In the genomic region with DNA sequence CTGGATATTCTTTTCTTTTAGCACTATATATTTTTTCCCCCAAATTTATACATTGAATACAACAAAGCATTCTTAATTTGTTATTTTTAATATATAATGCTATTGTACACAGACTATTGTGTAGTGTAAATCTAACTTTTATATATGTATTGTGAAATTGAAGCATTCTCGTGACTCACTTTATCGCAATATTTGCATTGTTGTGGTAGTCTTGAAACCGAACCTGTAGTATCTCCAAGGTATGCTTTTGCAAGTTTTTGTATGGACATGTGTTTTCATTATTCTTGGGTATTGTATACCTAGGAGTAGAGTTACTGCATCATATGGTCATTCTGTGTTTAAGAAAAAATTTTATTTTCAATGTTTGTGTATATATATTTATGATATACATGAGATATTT, we compare ENCODE assay signal across 13 cellular contexts. TPM values are rescaled to one million over a fixed set of nuclear protein-coding genes. Genes with fewer than 3 reads are reported as not detected.
DNase-seq lines count a peak whose midpoint lies in the region; ATAC-seq and TF ChIP-seq lines count a peak whose summit lies in the region.
"Had no signal": no experiment of that assay in that cellular context is flagged by ENCODE, and none has a peak within 500 bp of the region (broad histone marks: within the 10 kb centered on the region; RNA-seq: fewer than 3 reads in every experiment).

No MANE protein-coding gene starts in this region.

- TF ChIP-seq POLR2A in IMR-90 (IDR thresholded peaks at IDR 0.05; ENCODE audit: low read depth, low read length) = no peak

- no peaks in the 10 kb centered on the region for H3K9me3 Mint-ChIP-seq in neural progenitor cell
- H3K9me3 Mint-ChIP-seq in effector memory CD8-positive, alpha-beta T cell = no peaks in the 10 kb centered on the region
- H3K9me3 Mint-ChIP-seq: CD4-positive, alpha-beta T cell; H9; IgD-negative memory B cell had no signal

- no peak overlapping the region for H4K5ac ChIP-seq in IMR-90 (ENCODE audit: low read depth, low read length)

- peaks cover 97% of the 10 kb centered on the region for H3K79me2 ChIP-seq in neural progenitor cell (ENCODE audit: low read depth)

- H3K56ac ChIP-seq in IMR-90 (ENCODE audit: extremely low read depth, insufficient read depth, low read length) = no peak overlapping the region

- intact Hi-C loops in IMR-90 (cut with micrococcal nuclease) = no loop called here

- no peak overlapping the region for H3K4me3 ChIP-seq in IMR-90 (ENCODE audit: insufficient read depth, low read depth, low read length)
- H3K4me3 ChIP-seq in RWPE2 (ENCODE audit: severe bottlenecking) = no peak overlapping the region
- no peak overlapping the region for H3K4me3 ChIP-seq in choroid plexus epithelial cell (ENCODE audit: low read depth, low read length)
- H3K4me3 ChIP-seq in neural progenitor cell = no peak overlapping the region

- in situ Hi-C loops in IMR-90 (cut with MboI; ENCODE audit: low sequenced_read_pairs) = no loop called here

- H3K9me1 ChIP-seq in IMR-90 (ENCODE audit: insufficient read depth, low read length) = no peaks in the 10 kb centered on the region

- H3K27ac Mint-ChIP-seq in neural progenitor cell = no peak overlapping the region
- H3K27ac Mint-ChIP-seq in effector memory CD8-positive, alpha-beta T cell = no peak overlapping the region
- H3K27ac Mint-ChIP-seq: IgD-negative memory B cell had no signal

- H2AFZ ChIP-seq in IMR-90 (replicated peaks; ENCODE audit: low read length, poor library complexity) (no peak overlapping the region), neural progenitor cell (replicated peaks) (no peak overlapping the region)

- H4K20me1 ChIP-seq in IMR-90 (ENCODE audit: insufficient read depth, low read length) (no peaks in the 10 kb centered on the region; the same call in 1 of the 2 replicates), neural progenitor cell (ENCODE audit: low read depth) (peaks cover 90% of the 10 kb centered on the region)

- H3K27me3 Mint-ChIP-seq in neural progenitor cell (ENCODE audit: insufficient read depth, low read depth) = peaks cover 2% of the 10 kb centered on the region
- no peaks in the 10 kb centered on the region for H3K27me3 Mint-ChIP-seq in effector memory CD8-positive, alpha-beta T cell
- H3K27me3 Mint-ChIP-seq: CD4-positive, alpha-beta T cell; IgD-negative memory B cell had no signal

- H2BK15ac ChIP-seq in IMR-90 (ENCODE audit: low read depth, low read length) = no peak overlapping the region

- no peak overlapping the region for H2BK120ac ChIP-seq in IMR-90 (ENCODE audit: low read depth, low read length)

- H3K4me3 Mint-ChIP-seq in neural progenitor cell = no peak overlapping the region
- no peak overlapping the region for H3K4me3 Mint-ChIP-seq in effector memory CD8-positive, alpha-beta T cell
- H3K4me3 Mint-ChIP-seq: CD4-positive, alpha-beta T cell; H9; IgD-negative memory B cell had no signal

- H2BK5ac ChIP-seq in IMR-90 (ENCODE audit: low read depth, low read length, poor library complexity, severe bottlenecking) = no peak overlapping the region

- H3K27me3 ChIP-seq in IMR-90 (ENCODE audit: control insufficient read depth, insufficient read depth, low read length) (no peaks in the 10 kb centered on the region), RWPE2 (ENCODE audit: insufficient read depth, poor library complexity, severe bottlenecking) (no peaks in the 10 kb centered on the region), neural progenitor cell (no peaks in the 10 kb centered on the region)

- peaks cover 42% of the 10 kb centered on the region for H3F3A ChIP-seq in neural progenitor cell (ENCODE audit: low read depth)

- H4K91ac ChIP-seq in IMR-90 (ENCODE audit: insufficient read depth, low read depth, low read length) = no peak overlapping the region

- H3K36me3 Mint-ChIP-seq in neural progenitor cell = peaks cover 7% of the 10 kb centered on the region
- peaks cover 12% of the 10 kb centered on the region for H3K36me3 Mint-ChIP-seq in effector memory CD8-positive, alpha-beta T cell (ENCODE audit: insufficient read depth)

- dilution Hi-C loops in IMR-90 (cut with HindIII; ENCODE audit: low sequenced_read_pairs, unreplicated experiment) = no loop called here

- H2BK20ac ChIP-seq in IMR-90 (ENCODE audit: low read depth, low read length) = no peak overlapping the region

- peaks cover 11% of the 10 kb centered on the region for H3K36me3 ChIP-seq in IMR-90 (ENCODE audit: control insufficient read depth, insufficient read depth, low read length)
- peaks cover 5% of the 10 kb centered on the region for H3K36me3 ChIP-seq in RWPE2 (ENCODE audit: low read depth)
- peaks cover 3% of the 10 kb centered on the region for H3K36me3 ChIP-seq in neural progenitor cell

- no TSS peak for BruUV-seq in IMR-90 (replicated peaks; lab: Mats Ljungman, UMichigan)

- H3K4me1 Mint-ChIP-seq in neural progenitor cell = no peaks in the 10 kb centered on the region
- peaks cover 26 to 41% of the 10 kb centered on the region in 2 donors for H3K4me1 Mint-ChIP-seq in effector memory CD8-positive, alpha-beta T cell (ENCODE audit: low read depth in 2 of 2)

- H3K27ac ChIP-seq in IMR-90 (ENCODE audit: insufficient read depth, low read length) (no peak overlapping the region), RWPE2 (ENCODE audit: poor library complexity, severe bottlenecking) (no peak overlapping the region), neural progenitor cell (peak overlapping the region; percentile 13)
- H3K27ac ChIP-seq: C4-2B had no signal

- H3K4me1 ChIP-seq in IMR-90 (ENCODE audit: control insufficient read depth, insufficient read depth, low read length) (no peaks in the 10 kb centered on the region), RWPE2 (ENCODE audit: insufficient read depth, poor library complexity, severe bottlenecking) (peaks cover 12% of the 10 kb centered on the region), neural progenitor cell (no peaks in the 10 kb centered on the region)

- CTCF ChIA-PET in IMR-90 (lab: Yijun Ruan, JAX) = no interaction called here

- no peaks in the 10 kb centered on the region for H3K9me3 ChIP-seq in IMR-90 (ENCODE audit: control insufficient read depth, insufficient read depth, low read length)
- H3K9me3 ChIP-seq in RWPE2 (ENCODE audit: severe bottlenecking) = peaks cover 2% of the 10 kb centered on the region
- no peaks in the 10 kb centered on the region for H3K9me3 ChIP-seq in neural progenitor cell (ENCODE audit: low read depth)
- H3K9me3 ChIP-seq: Caco-2 had no signal

- no peak overlapping the region for H3K18ac ChIP-seq in IMR-90 (ENCODE audit: low read depth, low read length)

- no peak overlapping the region for H3K9ac ChIP-seq in IMR-90 (ENCODE audit: low read depth, low read length)
- H3K9ac ChIP-seq in neural progenitor cell = no peak overlapping the region

- H3K4ac ChIP-seq in IMR-90 (ENCODE audit: low read depth, low read length) = no peak overlapping the region

- no CpG with 5 or more reads among the region's 3 CpGs for WGBS in IMR-90 (ENCODE audit: extremely low coverage in 2 of 2, insufficient read length in 1 of 2), 2 experiments

- POLR2A ChIA-PET in IMR-90 (lab: Charles Lee; ENCODE audit: unreplicated experiment) = no interaction called here

- H2AK5ac ChIP-seq in IMR-90 (ENCODE audit: low read depth, low read length) = no peak overlapping the region

- no peak overlapping the region for H4K8ac ChIP-seq in IMR-90 (ENCODE audit: low read depth in 2 of 2, low read length in 2 of 2)

- no peak overlapping the region for H3K14ac ChIP-seq in IMR-90 (replicated peaks; ENCODE audit: low read depth, low read length)

- H2AK9ac ChIP-seq in IMR-90 (replicated peaks; ENCODE audit: low read depth, low read length, poor library complexity) = no peak overlapping the region

- TF ChIP-seq CTCF in IMR-90 (conservative IDR thresholded peaks at IDR 0.05; ENCODE audit: low read depth, low read length) = no peak
- TF ChIP-seq CTCF in RWPE2 (IDR thresholded peaks at IDR 0.05; ENCODE audit: poor library complexity, severe bottlenecking) = no peak
- TF ChIP-seq CTCF in choroid plexus epithelial cell (conservative IDR thresholded peaks at IDR 0.05; ENCODE audit: low read depth, low read length) = no peak
- no peak for TF ChIP-seq CTCF in neural progenitor cell (IDR thresholded peaks at IDR 0.05)

- ATAC-seq in IMR-90 (ENCODE audit: low read depth) (no peak), RWPE2 (ENCODE audit: low read depth) (peak; percentile 81), GM19467 (IDR thresholded peaks at IDR 0.05; ENCODE audit: unreplicated experiment) (no peak)
- no peak for ATAC-seq in effector memory CD8-positive, alpha-beta T cell (replicated peaks)

- H3K4me2 ChIP-seq in IMR-90 (ENCODE audit: low read depth, low read length) (no peak overlapping the region), neural progenitor cell (no peak overlapping the region)

- DNase-seq in IMR-90 (no peak), RWPE2 (ENCODE audit: low spot score) (no peak), choroid plexus epithelial cell (ENCODE audit: low read depth) (peak; percentile 5), neural progenitor cell (ENCODE audit: low spot score) (no peak), NCI-H82 treated with DMSO at 0.1 percent for 48 hours (lab: John Stamatoyannopoulos, UW; ENCODE audit: unreplicated experiment) (no peak)
- no peak for DNase-seq in effector memory CD8-positive, alpha-beta T cell
- DNase-seq: AML-193, Caco-2, H9 had no signal

- peaks cover 32 to 56% of the 10 kb centered on the region in 2 experiments for H3K79me1 ChIP-seq in IMR-90 (ENCODE audit: low read depth in 1 of 2, low read length in 2 of 2)

- TF ChIP-seq RAD21 in IMR-90 (IDR thresholded peaks at IDR 0.05; ENCODE audit: low read length) = no peak

- H3K23ac ChIP-seq in IMR-90 (ENCODE audit: low read depth, low read length) = no peak overlapping the region

TF ChIP-seq in IMR-90, 13 proteins besides CTCF, POLR2A, EP300 and RAD21:
- TF ChIP-seq CEBPB (IDR thresholded peaks at IDR 0.05; ENCODE audit: low read depth, low read length) (0 out of 2 replicates have a peak, but pooled peaks have one; percentile 36), RCOR1 (IDR thresholded peaks at IDR 0.05; ENCODE audit: insufficient replicate concordance, low read length) (no peak), FOS (IDR thresholded peaks at IDR 0.05; ENCODE audit: low read depth, low read length) (no peak), MXI1 (IDR thresholded peaks at IDR 0.05; ENCODE audit: borderline replicate concordance, low read depth, low read length) (no peak)

RNA-seq across cellular contexts. Expression of gene NSD1, which starts 49.6 kb away (rescaled TPM):
- total RNA-seq in IMR-90 (2012; rRNA removed) (31.0 and 34.2 TPM in 2 replicates), neural progenitor cell (ENCODE audit: low replicate concordance) (61.3 and 114 TPM in 2 replicates)
- 7.7 and 8.1 TPM in 2 replicates for polyA plus RNA-seq in IMR-90 (2012; rRNA removed)
- 2.4 and 3.2 TPM in 2 replicates for polyA plus RNA-seq in IMR-90 (2012; cell fraction: cytosol; rRNA removed)
- polyA plus RNA-seq in IMR-90 (2012; cell fraction: nucleus; rRNA removed; ENCODE audit: low replicate concordance) = 5.7 and 14.9 TPM in 2 replicates
